ENCODE assay signal across 16 cellular contexts in the genomic region with DNA sequence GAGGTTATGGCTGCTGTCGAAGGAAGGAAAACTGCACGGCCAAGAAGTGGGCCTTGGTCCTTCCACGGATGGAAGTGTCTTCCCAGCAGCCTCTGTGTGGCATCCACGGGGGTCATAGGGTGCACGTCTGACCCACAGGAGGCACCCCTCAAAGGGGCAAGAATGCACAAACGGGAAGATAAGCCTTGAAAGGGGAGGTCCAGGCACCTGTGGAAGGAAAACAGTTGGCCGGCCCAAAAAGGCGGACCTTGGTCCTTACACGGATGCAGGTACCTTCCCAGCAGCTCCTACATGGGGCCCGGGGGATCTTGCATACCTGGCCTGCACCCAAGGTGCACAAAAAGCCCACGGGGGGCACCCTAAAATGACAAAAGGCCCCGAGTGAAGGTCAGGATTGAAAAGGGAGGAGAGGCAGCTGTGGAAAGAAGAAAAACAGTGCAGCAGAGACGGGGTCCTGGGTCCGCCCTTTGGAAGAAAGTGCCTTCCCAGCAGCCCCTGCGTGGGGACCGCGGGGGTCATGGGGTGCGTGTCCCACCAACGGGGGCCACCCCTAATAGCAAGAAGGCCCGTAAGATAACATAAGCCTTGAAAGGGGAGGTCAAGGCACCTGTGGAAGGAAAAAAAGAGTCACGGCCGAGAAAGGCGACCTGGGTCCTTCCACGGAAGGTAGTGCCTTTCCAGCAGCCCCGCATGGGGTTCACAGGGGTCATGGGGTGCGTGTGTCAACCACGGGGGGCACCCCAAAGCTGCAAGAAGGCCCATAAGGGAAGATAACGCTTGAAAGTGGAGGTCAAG.
DNase-seq lines count a peak whose midpoint lies in the region; ATAC-seq and TF ChIP-seq lines count a peak whose summit lies in the region.
"Had no signal": no experiment of that assay in that cellular context is flagged by ENCODE, and none has a peak within 500 bp of the region (broad histone marks: within the 10 kb centered on the region; RNA-seq: fewer than 3 reads in every experiment).

No MANE protein-coding gene starts in this region.

- no peaks in the 10 kb centered on the region for H3K27me3 Mint-ChIP-seq in natural killer cell treated with Interleukin-12 subunit alpha and Interleukin-12 subunit beta and Interleukin-15 and Interleukin-18, amount 100 ng/mL, for 72 hours
- no peaks in the 10 kb centered on the region for H3K27me3 Mint-ChIP-seq in natural killer cell (ENCODE audit: low read depth in 2 of 2)
- no peaks in the 10 kb centered on the region for H3K27me3 Mint-ChIP-seq in mesothelial cell of epicardium (ENCODE audit: low read depth)

- H3K9me3 Mint-ChIP-seq in natural killer cell treated with Interleukin-12 subunit alpha and Interleukin-12 subunit beta and Interleukin-15 and Interleukin-18, amount 100 ng/mL, for 72 hours, result peaks cover 22% of the 10 kb centered on the region
- peaks cover 15 to 50% of the 10 kb centered on the region in 2 donors for H3K9me3 Mint-ChIP-seq in natural killer cell
- H3K9me3 Mint-ChIP-seq in mesothelial cell of epicardium, result peaks cover 81% of the 10 kb centered on the region

- peaks cover 15% of the 10 kb centered on the region for H3K36me3 Mint-ChIP-seq in natural killer cell treated with Interleukin-12 subunit alpha and Interleukin-12 subunit beta and Interleukin-15 and Interleukin-18, amount 100 ng/mL, for 72 hours
- H3K36me3 Mint-ChIP-seq in natural killer cell (peaks cover 34% of the 10 kb centered on the region), mesothelial cell of epicardium (peaks cover 17% of the 10 kb centered on the region)

- H3K27ac Mint-ChIP-seq in natural killer cell treated with Interleukin-12 subunit alpha and Interleukin-12 subunit beta and Interleukin-15 and Interleukin-18, amount 100 ng/mL, for 72 hours, result no peak overlapping the region
- H3K27ac Mint-ChIP-seq in natural killer cell, result no peak overlapping the region
- no peak overlapping the region for H3K27ac Mint-ChIP-seq in mesothelial cell of epicardium

- intact Hi-C loops in natural killer cell (cut with micrococcal nuclease), result no loop called here
- intact Hi-C loops in left ventricle myocardium superior (cut with micrococcal nuclease), result no loop called here
- intact Hi-C loops in posterior vena cava (cut with DNase I), result no loop called here

- H3K4me3 Mint-ChIP-seq in natural killer cell treated with Interleukin-12 subunit alpha and Interleukin-12 subunit beta and Interleukin-15 and Interleukin-18, amount 100 ng/mL, for 72 hours, result no peak overlapping the region
- no peak overlapping the region for H3K4me3 Mint-ChIP-seq in natural killer cell
- no peak overlapping the region for H3K4me3 Mint-ChIP-seq in mesothelial cell of epicardium

- no peak for ATAC-seq in natural killer cell treated with Interleukin-12 subunit alpha and Interleukin-12 subunit beta and Interleukin-15 and Interleukin-18, amount 100 ng/mL, for 72 hours
- ATAC-seq in natural killer cell (no peak), left ventricle myocardium superior (no peak), GM19455 (IDR thresholded peaks at IDR 0.05; ENCODE audit: unreplicated experiment) (no peak)
- ATAC-seq: GM12878 had no signal

- DNase-seq in natural killer cell treated with Interleukin-12 subunit alpha and Interleukin-12 subunit beta and Interleukin-15 and Interleukin-18, amount 100 ng/mL, for 72 hours (ENCODE audit: low spot score), result peak; percentile 23
- DNase-seq in natural killer cell, result no peak
- DNase-seq in left ventricle myocardium superior, result peak; percentile 14
- DNase-seq in posterior vena cava (ENCODE audit: low spot score), result peak; percentile 44
- no peak for DNase-seq in mesothelial cell of epicardium (ENCODE audit: low spot score in 2 of 2, unreplicated experiment in 2 of 2)
- DNase-seq in KBM-7, result no peak
- DNase-seq: C1 segment of cervical spinal cord, DND-41, GOT3, Kasumi-1, NCI-H1105, NCI-H1930, NCI-H526 treated with DMSO at 0.1 percent for 48 hours, SJCRH30 had no signal

- peaks cover 0 to 6% of the 10 kb centered on the region in 2 donors for H3K4me1 Mint-ChIP-seq in natural killer cell treated with Interleukin-12 subunit alpha and Interleukin-12 subunit beta and Interleukin-15 and Interleukin-18, amount 100 ng/mL, for 72 hours (ENCODE audit: low read depth in 2 of 2)
- H3K4me1 Mint-ChIP-seq in natural killer cell (no peaks in the 10 kb centered on the region), mesothelial cell of epicardium (no peaks in the 10 kb centered on the region)

- in situ Hi-C loops in KBM-7 (cut with MboI; ENCODE audit: low pct_unique_long_range_greater_than_20kb, low sequenced_read_pairs), result loop anchor here (25.0 kb wide), 1 partner anchor 89 kb away; no protein-coding TSS in a partner anchor

- TF ChIP-seq CTCF in natural killer cell (IDR thresholded peaks at IDR 0.05), result no peak
- no peak for TF ChIP-seq CTCF in mesothelial cell of epicardium (IDR thresholded peaks at IDR 0.05; ENCODE audit: unreplicated experiment)

Comparison
In these comparisons a context has a peak if more than half of its experiments do, and no peak if none do; other contexts are left out.
1. DNase-seq: peak in natural killer cell treated with Interleukin-12 subunit alpha and Interleukin-12 subunit beta and Interleukin-15 and Interleukin-18, amount 100 ng/mL, for 72 hours (single experiment), left ventricle myocardium superior (single experiment) and posterior vena cava (single experiment); none in natural killer cell (single experiment), mesothelial cell of epicardium (0 of 2) and KBM-7 (single experiment).